In genomic region chr19:45322744-45323281, GRCh38 we compare ENCODE assay signal across 14 cellular contexts. TPM values are rescaled to one million over a fixed set of nuclear protein-coding genes. Genes with fewer than 3 reads are reported as not detected.
DNase-seq lines count a peak whose midpoint lies in the region; ATAC-seq and TF ChIP-seq lines count a peak whose summit lies in the region.
"Had no signal": no experiment of that assay in that cellular context is flagged by ENCODE, and none has a peak within 500 bp of the region (broad histone marks: within the 10 kb centered on the region; RNA-seq: fewer than 3 reads in every experiment).

Gene CKM, minus strand, starts transcription at chr19:45322875. Its CDS starts 3,162 bp downstream, at chr19:45319713.

- intact Hi-C loops in Right ventricle myocardium inferior (cut with DNase I), result no loop called here
- intact Hi-C loops in spleen (cut with DNase I; ENCODE audit: low total_unique reads), result no loop called here

- no peak within 1 kb of the TSS for H4K91ac ChIP-seq in neuronal stem cell (ENCODE audit: low read depth, low read length, poor library complexity)

- no peak for TF ChIP-seq POLR2A in spleen (IDR thresholded peaks at IDR 0.05)

- H3K4me1 ChIP-seq in ACC112 (ENCODE audit: control insufficient read depth, insufficient read depth, low read length, unreplicated experiment) (no peaks in the 10 kb centered on the region), OCI-LY3 (ENCODE audit: low read length) (peaks cover 4% of the 10 kb centered on the region; the same call in 1 of the 2 replicates), neuronal stem cell (ENCODE audit: control insufficient read depth in 2 of 2, insufficient read depth in 1 of 2, low read depth in 1 of 2, low read length in 2 of 2) (peaks cover 13 to 14% of the 10 kb centered on the region in 2 donors), spleen (peaks cover 0 to 17% (median 8%) of the 10 kb centered on the region in 6 donors)

- H3K4me3 ChIP-seq in ACC112 (ENCODE audit: low read depth, low read length) (peak within 1 kb of the TSS; percentile 49; the same call in 1 of the 2 replicates), OCI-LY3 (ENCODE audit: low read length) (peak within 1 kb of the TSS; percentile 10; the same call in 1 of the 2 replicates), neuronal stem cell (ENCODE audit: low read length in 2 of 2) (peak within 1 kb of the TSS in 1 of 2 donors; percentile 47), spleen (peak within 1 kb of the TSS in 3 of 8 donors; percentile 10 to 31 (median 11))

- no peak within 1 kb of the TSS for H3K23ac ChIP-seq in neuronal stem cell (ENCODE audit: low read depth, low read length, poor library complexity)

- H3K27ac ChIP-seq in ACC112 (ENCODE audit: low read depth, low read length) (no peak within 1 kb of the TSS), OCI-LY3 (ENCODE audit: low read length) (no peak within 1 kb of the TSS), neuronal stem cell (replicated peaks; ENCODE audit: low read length) (no peak within 1 kb of the TSS), spleen (no peak within 1 kb of the TSS)
- H3K27ac ChIP-seq: Peyer's patch had no signal

- WGBS in neuronal stem cell (ENCODE audit: extremely low coverage in 2 of 2, insufficient read length in 2 of 2, insufficient replicate concordance in 1 of 2), 2 donors, result no CpG with 5 or more reads among the region's 15 CpGs
- 40 to 66% (median 50%) methylated on average over 6 to 15 of the region's 15 CpGs for WGBS in spleen, 5 donors

- DNase-seq in Right ventricle myocardium inferior (ENCODE audit: missing footprints) (peak; percentile 90), neuronal stem cell (ENCODE audit: low spot score) (no peak), 8988T (no peak), spleen (no peak), ecto neural progenitor cell (ENCODE audit: low spot score) (no peak)
- DNase-seq: naive thymus-derived CD4-positive, alpha-beta T cell; NCI-H1436 treated with DMSO at 0.1 percent for 48 hours; Peyer's patch; stimulated activated CD4-positive, alpha-beta T cell treated with anti-CD3 and anti-CD28 coated beads, Interleukin-2, amount 100 ng/mL, for 48 hours had no signal

- H3K9me3 ChIP-seq in OCI-LY3 (ENCODE audit: insufficient read depth, low read length) (no peaks in the 10 kb centered on the region), neuronal stem cell (replicated peaks in 1 of 2; ENCODE audit: control insufficient read depth in 2 of 2, insufficient read depth in 1 of 2, low read depth in 1 of 2, low read length in 2 of 2) (no peaks in the 10 kb centered on the region), spleen (no peaks in the 10 kb centered on the region)
- H3K9me3 ChIP-seq: Peyer's patch had no signal

- H3K9ac ChIP-seq in OCI-LY3 (ENCODE audit: low read length), result no peak within 1 kb of the TSS
- no peak within 1 kb of the TSS for H3K9ac ChIP-seq in neuronal stem cell (ENCODE audit: low read depth, low read length, poor library complexity)

- TF ChIP-seq CTCF in OCI-LY3 (IDR thresholded peaks at IDR 0.05; ENCODE audit: low read depth, low read length) (no peak), spleen (IDR thresholded peaks at IDR 0.05 in 8 of 11, conservative IDR thresholded peaks at IDR 0.05 in 3 of 11) (no peak)

- peak within 1 kb of the TSS; percentile 9 for H2BK120ac ChIP-seq in neuronal stem cell (ENCODE audit: low read depth, low read length)

- H3K4me2 ChIP-seq in OCI-LY3 (ENCODE audit: low read length), result peak within 1 kb of the TSS; percentile 28; the same call in 1 of the 2 replicates
- peak within 1 kb of the TSS; percentile 78 for H3K4me2 ChIP-seq in neuronal stem cell (ENCODE audit: insufficient read depth, low read length, poor library complexity, severe bottlenecking)

- ATAC-seq in Right ventricle myocardium inferior (peak; percentile 83), HG03469 (IDR thresholded peaks at IDR 0.05; ENCODE audit: unreplicated experiment) (no peak)
- ATAC-seq: naive thymus-derived CD4-positive, alpha-beta T cell had no signal

- peak within 1 kb of the TSS; percentile 39 for H3K14ac ChIP-seq in neuronal stem cell (ENCODE audit: low read length)

- H3K36me3 ChIP-seq in ACC112 (ENCODE audit: insufficient read depth, low read length) (no peaks in the 10 kb centered on the region), OCI-LY3 (replicated peaks; ENCODE audit: low read depth, low read length) (no peaks in the 10 kb centered on the region), neuronal stem cell (replicated peaks in 1 of 2; ENCODE audit: control insufficient read depth in 2 of 2, insufficient read depth in 2 of 2, low read length in 2 of 2) (no peaks in the 10 kb centered on the region), spleen (no peaks in the 10 kb centered on the region)
- H3K36me3 ChIP-seq: Peyer's patch had no signal

- H2BK15ac ChIP-seq in neuronal stem cell (ENCODE audit: low read length), result no peak within 1 kb of the TSS

- H3K18ac ChIP-seq in neuronal stem cell (ENCODE audit: low read length), result peak within 1 kb of the TSS; percentile 93

- no peak within 1 kb of the TSS for H4K8ac ChIP-seq in neuronal stem cell (ENCODE audit: low read depth, low read length)

- H3K79me2 ChIP-seq in ACC112 (ENCODE audit: control insufficient read depth, insufficient read depth, low read length, unreplicated experiment) (no peaks in the 10 kb centered on the region), OCI-LY3 (ENCODE audit: low read length) (no peaks in the 10 kb centered on the region)

- H2AK5ac ChIP-seq in neuronal stem cell (ENCODE audit: low read depth, low read length), result peak within 1 kb of the TSS; percentile 59

- peak within 1 kb of the TSS; percentile 7 for H2BK12ac ChIP-seq in neuronal stem cell (ENCODE audit: low read length)

- no peak within 1 kb of the TSS for H2BK5ac ChIP-seq in neuronal stem cell (ENCODE audit: low read length)

- H2AFZ ChIP-seq in ACC112 (ENCODE audit: low read length, unreplicated experiment) (no peak within 1 kb of the TSS), OCI-LY3 (ENCODE audit: low read depth, low read length) (no peak within 1 kb of the TSS), neuronal stem cell (ENCODE audit: low read length) (peak within 1 kb of the TSS; percentile 78)

- no peaks in the 10 kb centered on the region for H3K79me1 ChIP-seq in neuronal stem cell (ENCODE audit: low read depth, low read length)

- H3K4ac ChIP-seq in neuronal stem cell (ENCODE audit: low read length), result no peak within 1 kb of the TSS

- no peaks in the 10 kb centered on the region for H4K20me1 ChIP-seq in OCI-LY3 (ENCODE audit: insufficient read depth, low read length)

- peaks cover 6% of the 10 kb centered on the region for H3K27me3 ChIP-seq in ACC112 (ENCODE audit: insufficient read depth, low read length)
- peaks cover 1% of the 10 kb centered on the region; the same call in 1 of the 2 replicates for H3K27me3 ChIP-seq in OCI-LY3 (ENCODE audit: low read depth, low read length)
- peaks cover 0 to 31% (median 21%) of the 10 kb centered on the region in 3 experiments for H3K27me3 ChIP-seq in neuronal stem cell (ENCODE audit: control insufficient read depth in 3 of 3, insufficient read depth in 3 of 3, low read depth in 1 of 3, low read length in 3 of 3)
- peaks cover 0 to 72% (median 23%) of the 10 kb centered on the region in 7 donors for H3K27me3 ChIP-seq in spleen (replicated peaks in 1 of 7)

RNA-seq across cellular contexts. Expression of gene CKM, which starts in this region (rescaled TPM):
- 5,817 TPM for total RNA-seq in Right ventricle myocardium inferior
- not detected for polyA plus RNA-seq in neuronal stem cell (2013, experiment 1 of 2)
- not detected for polyA plus RNA-seq in neuronal stem cell (2013, experiment 2 of 2)
- total RNA-seq in spleen, result under 1 TPM in 1 of 7 donors, not detected in 6; 0.49 TPM
- polyA plus RNA-seq in spleen, result 1 to 10 TPM in 1 of 3 donors, under 1 TPM in 2; 0.29 to 4.4 (median 0.76) TPM
- total RNA-seq: H4; naive thymus-derived CD4-positive, alpha-beta T cell; Peyer's patch; subcutaneous adipose tissue had no signal
- polyA plus RNA-seq: naive thymus-derived CD4-positive, alpha-beta T cell had no signal

Comparison
In these comparisons a context has a peak if more than half of its experiments do, and no peak if none do; other contexts are left out.
1. RNA of gene CKM (total RNA-seq): 5,817 TPM in Right ventricle myocardium inferior (single experiment); 0.49 TPM in spleen; every median in the first group is over 1,000 times any median in the second.